In the genomic region with DNA sequence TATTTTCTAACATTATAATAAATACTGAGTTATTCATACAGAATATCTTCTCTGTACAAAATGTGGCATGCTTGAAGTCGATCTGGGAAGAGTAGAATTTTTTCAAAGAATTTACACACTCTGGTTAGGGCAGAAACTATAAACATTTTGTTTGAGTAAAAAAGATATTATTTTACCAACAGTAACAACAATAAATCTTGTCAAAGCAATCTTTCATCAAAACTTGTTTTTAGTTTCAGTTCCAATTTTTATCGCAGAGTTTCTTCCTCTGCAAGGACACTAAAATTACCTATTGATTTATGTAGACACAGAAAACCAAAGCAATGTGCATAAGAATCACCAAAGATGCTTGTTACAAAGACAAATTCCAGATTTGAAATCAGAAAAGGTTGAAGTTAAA, we compare ENCODE assay signal across 13 cellular contexts.
A peak's percentile ranks its signal among the peaks of the same experiment; 100 is the strongest.
DNase-seq lines count a peak whose midpoint lies in the region; ATAC-seq and TF ChIP-seq lines count a peak whose summit lies in the region.
"Had no signal": no experiment of that assay in that cellular context is flagged by ENCODE, and none has a peak within 500 bp of the region (broad histone marks: within the 10 kb centered on the region; RNA-seq: fewer than 3 reads in every experiment).

No MANE protein-coding gene starts in this region.

- peaks cover 9% of the 10 kb centered on the region for H3K4me1 ChIP-seq in CD8-positive, alpha-beta T cell (ENCODE audit: insufficient read depth, low read length)
- H3K4me1 ChIP-seq in sigmoid colon = no peaks in the 10 kb centered on the region
- H3K4me1 ChIP-seq in psoas muscle = no peaks in the 10 kb centered on the region

- no peaks in the 10 kb centered on the region for H3K36me3 ChIP-seq in CD8-positive, alpha-beta T cell (ENCODE audit: insufficient read depth, low read length)
- H3K36me3 ChIP-seq in sigmoid colon (no peaks in the 10 kb centered on the region), psoas muscle (ENCODE audit: insufficient read depth in 1 of 2, low read depth in 1 of 2) (no peaks in the 10 kb centered on the region)
- H3K36me3 ChIP-seq: heart right ventricle had no signal

- H3K36me3 Mint-ChIP-seq in CD8-positive, alpha-beta T cell = no peaks in the 10 kb centered on the region
- H3K36me3 Mint-ChIP-seq in activated naive CD8-positive, alpha-beta T cell treated with anti-CD3 and anti-CD28 coated beads, Interleukin-2, amount 50 U/mL, for 24 hours (ENCODE audit: low read depth) = no peaks in the 10 kb centered on the region

- DNase-seq in CD8-positive, alpha-beta T cell = no peak
- no peak for DNase-seq in activated naive CD8-positive, alpha-beta T cell treated with anti-CD3 and anti-CD28 coated beads, Interleukin-2, amount 50 U/mL, for 24 hours
- DNase-seq in sigmoid colon (no peak), psoas muscle (no peak), DMS79 (lab: John Stamatoyannopoulos, UW) (no peak)
- DNase-seq: DMS153, heart right ventricle, midbrain had no signal

- no peak for TF ChIP-seq CTCF in CD8-positive, alpha-beta T cell (IDR thresholded peaks at IDR 0.05)
- TF ChIP-seq CTCF in sigmoid colon (IDR thresholded peaks at IDR 0.05) (no peak), psoas muscle (IDR thresholded peaks at IDR 0.05) (no peak)

- no peak for ATAC-seq in CD8-positive, alpha-beta T cell
- ATAC-seq in GM19455 (IDR thresholded peaks at IDR 0.05; ENCODE audit: unreplicated experiment) (peak; percentile 24), HG03108 (IDR thresholded peaks at IDR 0.05; ENCODE audit: unreplicated experiment) (peak; percentile 4), psoas muscle (no peak), GM18498 (IDR thresholded peaks at IDR 0.05; ENCODE audit: unreplicated experiment) (no peak)
- no peak for ATAC-seq in activated naive CD8-positive, alpha-beta T cell treated with anti-CD3 and anti-CD28 coated beads, Interleukin-2, amount 50 U/mL, for 24 hours
- ATAC-seq: SK-N-SH treated with all-trans-retinoic acid at 6 μM for 48 hours had no signal

- no peaks in the 10 kb centered on the region for H3K27me3 ChIP-seq in CD8-positive, alpha-beta T cell (ENCODE audit: insufficient read depth, low read length)
- H3K27me3 ChIP-seq in sigmoid colon = no peaks in the 10 kb centered on the region
- no peaks in the 10 kb centered on the region for H3K27me3 ChIP-seq in psoas muscle (ENCODE audit: insufficient read depth in 3 of 3, low read length in 2 of 3)

- H3K9me3 ChIP-seq in CD8-positive, alpha-beta T cell (ENCODE audit: low read length) = no peaks in the 10 kb centered on the region
- no peaks in the 10 kb centered on the region for H3K9me3 ChIP-seq in sigmoid colon
- H3K9me3 ChIP-seq in psoas muscle = no peaks in the 10 kb centered on the region
- H3K9me3 ChIP-seq: heart right ventricle had no signal

- 7 to 12% methylated on average over 2 of the region's 2 CpGs for WGBS in sigmoid colon, 2 donors
- 50 to 59% (median 51%) methylated on average over 2 of the region's 2 CpGs for WGBS in psoas muscle, 3 donors

- H3K27ac Mint-ChIP-seq in CD8-positive, alpha-beta T cell = no peak overlapping the region
- H3K27ac Mint-ChIP-seq in activated naive CD8-positive, alpha-beta T cell treated with anti-CD3 and anti-CD28 coated beads, Interleukin-2, amount 50 U/mL, for 24 hours = peak overlapping the region; percentile 74
- H3K27ac Mint-ChIP-seq: dendritic cell treated with granulocyte-macrophage colony-stimulating factor and Interleukin-4, amounts not matched to agents 40 ng/mL and 50 ng/mL, for 4 days had no signal

- no peak overlapping the region for H3K27ac ChIP-seq in CD8-positive, alpha-beta T cell (ENCODE audit: low read depth, low read length)
- H3K27ac ChIP-seq in sigmoid colon (no peak overlapping the region), psoas muscle (no peak overlapping the region)

- no peaks in the 10 kb centered on the region for H3K9me3 Mint-ChIP-seq in CD8-positive, alpha-beta T cell
- H3K9me3 Mint-ChIP-seq in activated naive CD8-positive, alpha-beta T cell treated with anti-CD3 and anti-CD28 coated beads, Interleukin-2, amount 50 U/mL, for 24 hours = no peaks in the 10 kb centered on the region
- H3K9me3 Mint-ChIP-seq: dendritic cell treated with granulocyte-macrophage colony-stimulating factor and Interleukin-4, amounts not matched to agents 40 ng/mL and 50 ng/mL, for 4 days had no signal

- TF ChIP-seq EP300 in sigmoid colon (IDR thresholded peaks at IDR 0.05) = no peak

- H3K4me3 ChIP-seq in CD8-positive, alpha-beta T cell (ENCODE audit: low read depth, low read length) = no peak overlapping the region
- H3K4me3 ChIP-seq in sigmoid colon = no peak overlapping the region
- H3K4me3 ChIP-seq in psoas muscle = no peak overlapping the region

- TF ChIP-seq POLR2A in sigmoid colon (IDR thresholded peaks at IDR 0.05) = no peak

- no peaks in the 10 kb centered on the region for H3K27me3 Mint-ChIP-seq in CD8-positive, alpha-beta T cell (ENCODE audit: low read depth)
- H3K27me3 Mint-ChIP-seq in activated naive CD8-positive, alpha-beta T cell treated with anti-CD3 and anti-CD28 coated beads, Interleukin-2, amount 50 U/mL, for 24 hours = peaks cover 8% of the 10 kb centered on the region
- H3K27me3 Mint-ChIP-seq: dendritic cell treated with granulocyte-macrophage colony-stimulating factor and Interleukin-4, amounts not matched to agents 40 ng/mL and 50 ng/mL, for 4 days had no signal

- POLR2A ChIA-PET in CD8-positive, alpha-beta T cell (lab: Charles Lee) = no interaction called here

- intact Hi-C loops in CD8-positive, alpha-beta T cell (cut with DNase I, micrococcal nuclease) = no loop called here
- intact Hi-C loops in sigmoid colon (cut with DNase I) = no loop called here
- intact Hi-C loops in psoas muscle (cut with DNase I) = loop anchor here in 1 of 2 donors (10.0 kb wide), 1 partner anchor 212 kb away; no protein-coding TSS in a partner anchor

- H3K4me3 Mint-ChIP-seq in CD8-positive, alpha-beta T cell = peak overlapping the region; percentile 38
- H3K4me3 Mint-ChIP-seq in activated naive CD8-positive, alpha-beta T cell treated with anti-CD3 and anti-CD28 coated beads, Interleukin-2, amount 50 U/mL, for 24 hours = peak overlapping the region; percentile 43
- H3K4me3 Mint-ChIP-seq: dendritic cell treated with granulocyte-macrophage colony-stimulating factor and Interleukin-4, amounts not matched to agents 40 ng/mL and 50 ng/mL, for 4 days had no signal

- peaks cover 21% of the 10 kb centered on the region for H3K4me1 Mint-ChIP-seq in CD8-positive, alpha-beta T cell (ENCODE audit: low read depth)
- H3K4me1 Mint-ChIP-seq in activated naive CD8-positive, alpha-beta T cell treated with anti-CD3 and anti-CD28 coated beads, Interleukin-2, amount 50 U/mL, for 24 hours = peaks cover 28% of the 10 kb centered on the region

- CTCF ChIA-PET in CD8-positive, alpha-beta T cell (lab: Charles Lee) = no interaction called here

Comparison
In these comparisons a context has a peak if more than half of its experiments do, and no peak if none do; other contexts are left out.
1. ATAC-seq: peak in GM19455 (single experiment) and HG03108 (single experiment); none in CD8-positive, alpha-beta T cell (single experiment), activated naive CD8-positive, alpha-beta T cell treated with anti-CD3 and anti-CD28 coated beads, Interleukin-2, amount 50 U/mL, for 24 hours (single experiment), psoas muscle (0 of 4) and GM18498 (single experiment).